ENCODE assay signal across 13 cellular contexts in the genomic region with DNA sequence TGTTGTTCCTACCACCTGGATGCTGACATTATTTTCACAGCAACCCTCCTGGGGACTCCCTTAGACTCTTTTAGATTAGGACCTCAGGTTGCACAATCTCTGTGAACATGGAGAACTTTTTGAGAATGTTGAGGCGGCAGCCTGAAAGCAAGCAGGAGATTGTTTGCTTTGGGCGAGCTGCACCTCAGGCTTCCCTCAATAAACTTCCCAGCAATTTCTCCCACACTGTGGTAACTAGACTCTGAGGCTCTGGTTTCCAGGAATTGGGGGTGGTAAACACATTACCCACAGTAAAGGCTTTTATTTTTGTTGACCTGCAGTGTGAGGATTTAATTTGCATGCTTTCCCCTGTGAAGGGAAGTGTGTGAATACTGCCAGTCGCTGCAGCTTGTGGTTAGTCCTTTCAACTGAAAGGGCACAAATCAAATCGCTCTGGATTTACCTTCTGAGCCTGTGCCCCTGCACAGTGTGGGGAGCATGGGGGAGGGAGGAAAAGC. TPM values are rescaled to one million over a fixed set of nuclear protein-coding genes. Genes with fewer than 3 reads are reported as not detected.
DNase-seq lines count a peak whose midpoint lies in the region; ATAC-seq, FAIRE-seq and TF ChIP-seq lines count a peak whose summit lies in the region.
"Had no signal": no experiment of that assay in that cellular context is flagged by ENCODE, and none has a peak within 500 bp of the region (broad histone marks: within the 10 kb centered on the region; RNA-seq: fewer than 3 reads in every experiment).

No MANE protein-coding gene starts in this region.

- no peak for FAIRE-seq in astrocyte (lab: Jason Lieb, UNC)

- no peaks in the 10 kb centered on the region for H3K36me3 Mint-ChIP-seq in astrocyte (ENCODE audit: low read depth, unreplicated experiment)
- H3K36me3 Mint-ChIP-seq: activated naive CD4-positive, alpha-beta T cell treated with anti-CD3 and anti-CD28 coated beads, Interleukin-2, amount 50 U/mL, for 72 hours had no signal

- H3K27ac Mint-ChIP-seq in astrocyte (ENCODE audit: unreplicated experiment): no peak overlapping the region
- H3K27ac Mint-ChIP-seq: activated naive CD4-positive, alpha-beta T cell treated with anti-CD3 and anti-CD28 coated beads, Interleukin-2, amount 50 U/mL, for 72 hours had no signal

- no peak overlapping the region for H2AFZ ChIP-seq in astrocyte (ENCODE audit: low read depth, low read length)
- H2AFZ ChIP-seq: parathyroid adenoma had no signal

- no peak for TF ChIP-seq RAD21 in Ishikawa (IDR thresholded peaks at IDR 0.05; ENCODE audit: low read depth)

- H3K9me3 Mint-ChIP-seq in astrocyte (ENCODE audit: unreplicated experiment): no peaks in the 10 kb centered on the region

- TF ChIP-seq CTCF in astrocyte (IDR thresholded peaks at IDR 0.05; ENCODE audit: insufficient read depth, low read depth, low read length): no peak

- H3K27me3 ChIP-seq in BLaER1 treated with 17β-estradiol and CSF1 and Interleukin-3, amounts not matched to agents 10 nM and 100 nM: no peaks in the 10 kb centered on the region
- H3K27me3 ChIP-seq in astrocyte (ENCODE audit: insufficient read depth, low read length): no peaks in the 10 kb centered on the region

- H3K4me1 Mint-ChIP-seq in astrocyte (ENCODE audit: low read depth, unreplicated experiment): peaks cover 5% of the 10 kb centered on the region

- H3K9ac ChIP-seq in BLaER1 treated with 17β-estradiol and CSF1 and Interleukin-3, amounts not matched to agents 10 nM and 100 nM: peak overlapping the region in 4 of 11 experiments; percentile 14 to 47 (median 32); a peak in 3 of 22 replicates
- H3K9ac ChIP-seq in astrocyte (ENCODE audit: low read length): no peak overlapping the region
- H3K9ac ChIP-seq: parathyroid adenoma had no signal

- H3K4me3 ChIP-seq in BLaER1 treated with 17β-estradiol and CSF1 and Interleukin-3, amounts not matched to agents 10 nM and 100 nM: no peak overlapping the region
- H3K4me3 ChIP-seq in astrocyte (ENCODE audit: insufficient read depth, low read depth, low read length) (no peak overlapping the region), mesodermal cell (ENCODE audit: extremely low read depth, insufficient read depth, low read length, poor library complexity, severe bottlenecking) (no peak overlapping the region)

- H4K20me1 ChIP-seq in BLaER1 treated with 17β-estradiol and CSF1 and Interleukin-3, amounts not matched to agents 10 nM and 100 nM: no peaks in the 10 kb centered on the region
- no peaks in the 10 kb centered on the region for H4K20me1 ChIP-seq in astrocyte (ENCODE audit: insufficient read depth, low read length)

- TF ChIP-seq EP300 in Ishikawa (IDR thresholded peaks at IDR 0.05; ENCODE audit: borderline replicate concordance): no peak

- peak; percentile 12 for DNase-seq in astrocyte (ENCODE audit: low read depth)
- DNase-seq in HPDE6-E6E7 (ENCODE audit: extremely low spot score): no peak
- DNase-seq: activated CD4-positive, CD25-positive, alpha-beta regulatory T cell treated with anti-CD3 and anti-CD28 coated beads, Interleukin-2, amount 50 U/mL, for 72 hours; islet precursor cell; Right ventricle myocardium superior had no signal

- no peaks in the 10 kb centered on the region for H3K36me3 ChIP-seq in BLaER1 treated with 17β-estradiol and CSF1 and Interleukin-3, amounts not matched to agents 10 nM and 100 nM
- H3K36me3 ChIP-seq in astrocyte (ENCODE audit: insufficient read depth, low read length) (no peaks in the 10 kb centered on the region), mesodermal cell (ENCODE audit: control insufficient read depth, insufficient read depth, low read length) (no peaks in the 10 kb centered on the region)

- H3K79me2 ChIP-seq in astrocyte (ENCODE audit: insufficient read depth, low read length): no peaks in the 10 kb centered on the region
- H3K79me2 ChIP-seq: parathyroid adenoma had no signal

- H3K27me3 Mint-ChIP-seq in astrocyte (ENCODE audit: low read depth, unreplicated experiment): peaks cover 3% of the 10 kb centered on the region

- H3K4me3 Mint-ChIP-seq in astrocyte (ENCODE audit: unreplicated experiment): no peak overlapping the region

- peaks cover 8 to 16% (median 13%) of the 10 kb centered on the region in 10 experiments for H3K4me1 ChIP-seq in BLaER1 treated with 17β-estradiol and CSF1 and Interleukin-3, amounts not matched to agents 10 nM and 100 nM
- no peaks in the 10 kb centered on the region for H3K4me1 ChIP-seq in astrocyte (ENCODE audit: insufficient read depth, low read length)
- H3K4me1 ChIP-seq in mesodermal cell (ENCODE audit: control insufficient read depth, insufficient read depth, low read length, poor library complexity, severe bottlenecking): no peaks in the 10 kb centered on the region
- H3K4me1 ChIP-seq: parathyroid adenoma had no signal

- no peak overlapping the region for H3K27ac ChIP-seq in BLaER1 treated with 17β-estradiol and CSF1 and Interleukin-3, amounts not matched to agents 10 nM and 100 nM
- H3K27ac ChIP-seq in astrocyte (ENCODE audit: low read depth, low read length) (no peak overlapping the region), mesodermal cell (ENCODE audit: low read depth, low read length, severe bottlenecking) (peak overlapping the region; percentile 75)
- H3K27ac ChIP-seq: parathyroid adenoma had no signal

- ATAC-seq in HG02840 (IDR thresholded peaks at IDR 0.05; ENCODE audit: low FRiP score, unreplicated experiment) (no peak), HG03565 (IDR thresholded peaks at IDR 0.05; ENCODE audit: unreplicated experiment) (no peak), HG02938 (IDR thresholded peaks at IDR 0.05; ENCODE audit: unreplicated experiment) (no peak)
- ATAC-seq: activated naive CD4-positive, alpha-beta T cell treated with anti-CD3 and anti-CD28 coated beads, Interleukin-2, amount 50 U/mL, for 72 hours had no signal

- H3K9me3 ChIP-seq in BLaER1 treated with 17β-estradiol and CSF1 and Interleukin-3, amounts not matched to agents 10 nM and 100 nM (replicated peaks in 1 of 11): no peaks in the 10 kb centered on the region
- H3K9me3 ChIP-seq in astrocyte (ENCODE audit: insufficient read depth, low read depth, low read length) (no peaks in the 10 kb centered on the region), mesodermal cell (ENCODE audit: control insufficient read depth, low read length) (no peaks in the 10 kb centered on the region)

- H3K4me2 ChIP-seq in BLaER1 treated with 17β-estradiol and CSF1 and Interleukin-3, amounts not matched to agents 10 nM and 100 nM: peak overlapping the region; percentile 55 to 78 (median 65)
- peak overlapping the region; percentile 11 for H3K4me2 ChIP-seq in astrocyte (ENCODE audit: low read length)

- WGBS in mesodermal cell (ENCODE audit: insufficient coverage in 2 of 2), 2 experiments: 6 to 13% methylated on average over 2 to 3 of the region's 4 CpGs

TF ChIP-seq in Ishikawa, 13 proteins besides CTCF, POLR2A, EP300 and RAD21:
- TF ChIP-seq EGR1 (IDR thresholded peaks at IDR 0.05) (no peak), TAF1 (IDR thresholded peaks at IDR 0.05; ENCODE audit: low read depth) (no peak), CEBPB (IDR thresholded peaks at IDR 0.05) (peak; percentile 47; the same call in 1 of the 2 replicates), CREB1 (IDR thresholded peaks at IDR 0.05; ENCODE audit: low read depth) (no peak)
- TF ChIP-seq, protein P1, sequence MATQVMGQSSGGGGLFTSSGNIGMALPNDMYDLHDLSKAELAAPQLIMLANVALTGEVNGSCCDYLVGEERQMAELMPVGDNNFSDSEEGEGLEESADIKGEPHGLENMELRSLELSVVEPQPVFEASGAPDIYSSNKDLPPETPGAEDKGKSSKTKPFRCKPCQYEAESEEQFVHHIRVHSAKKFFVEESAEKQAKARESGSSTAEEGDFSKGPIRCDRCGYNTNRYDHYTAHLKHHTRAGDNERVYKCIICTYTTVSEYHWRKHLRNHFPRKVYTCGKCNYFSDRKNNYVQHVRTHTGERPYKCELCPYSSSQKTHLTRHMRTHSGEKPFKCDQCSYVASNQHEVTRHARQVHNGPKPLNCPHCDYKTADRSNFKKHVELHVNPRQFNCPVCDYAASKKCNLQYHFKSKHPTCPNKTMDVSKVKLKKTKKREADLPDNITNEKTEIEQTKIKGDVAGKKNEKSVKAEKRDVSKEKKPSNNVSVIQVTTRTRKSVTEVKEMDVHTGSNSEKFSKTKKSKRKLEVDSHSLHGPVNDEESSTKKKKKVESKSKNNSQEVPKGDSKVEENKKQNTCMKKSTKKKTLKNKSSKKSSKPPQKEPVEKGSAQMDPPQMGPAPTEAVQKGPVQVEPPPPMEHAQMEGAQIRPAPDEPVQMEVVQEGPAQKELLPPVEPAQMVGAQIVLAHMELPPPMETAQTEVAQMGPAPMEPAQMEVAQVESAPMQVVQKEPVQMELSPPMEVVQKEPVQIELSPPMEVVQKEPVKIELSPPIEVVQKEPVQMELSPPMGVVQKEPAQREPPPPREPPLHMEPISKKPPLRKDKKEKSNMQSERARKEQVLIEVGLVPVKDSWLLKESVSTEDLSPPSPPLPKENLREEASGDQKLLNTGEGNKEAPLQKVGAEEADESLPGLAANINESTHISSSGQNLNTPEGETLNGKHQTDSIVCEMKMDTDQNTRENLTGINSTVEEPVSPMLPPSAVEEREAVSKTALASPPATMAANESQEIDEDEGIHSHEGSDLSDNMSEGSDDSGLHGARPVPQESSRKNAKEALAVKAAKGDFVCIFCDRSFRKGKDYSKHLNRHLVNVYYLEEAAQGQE (IDR thresholded peaks at IDR 0.05; ENCODE audit: low read depth): no peak

RNA-seq across cellular contexts. Expression of a gene that starts 35.2 kb away (rescaled TPM):
- 39.3 and 46.2 TPM in 2 replicates for total RNA-seq in astrocyte
- 29.8 TPM for polyA plus RNA-seq in mesodermal cell (2013, experiment 1 of 2)
- polyA plus RNA-seq in mesodermal cell (2013, experiment 2 of 2): 26.0 TPM
